ENCODE assay signal across 8 cellular contexts in the genomic region with DNA sequence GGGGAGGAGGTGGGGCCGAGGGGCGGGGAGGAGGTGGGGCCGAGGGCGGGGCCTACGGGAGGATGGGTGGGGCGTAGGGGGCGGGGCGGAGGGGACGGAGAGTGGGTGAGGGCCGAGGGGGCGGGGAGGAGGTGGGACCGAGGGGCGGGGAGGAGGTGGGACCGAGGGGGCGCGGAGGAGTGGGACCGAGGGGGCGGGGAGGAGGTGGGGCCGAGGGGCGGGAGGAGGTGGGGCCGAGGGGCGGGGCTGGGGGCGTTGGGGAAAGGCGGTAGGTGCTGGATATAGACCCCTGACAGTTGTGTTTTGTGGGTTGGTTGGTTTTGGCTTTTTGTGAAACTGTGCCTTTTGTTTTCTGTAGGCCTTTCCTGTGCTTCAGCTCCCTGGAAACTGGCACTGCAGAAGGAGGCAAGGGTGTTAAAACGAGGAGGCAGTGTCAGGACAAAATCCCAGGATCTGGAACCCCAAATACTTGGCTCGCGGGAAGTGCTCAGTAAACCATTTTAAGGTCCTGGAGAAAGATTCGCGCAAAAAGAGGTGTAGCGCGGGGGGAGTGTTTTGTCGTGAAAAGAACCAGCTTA. TPM values are rescaled to one million over a fixed set of nuclear protein-coding genes. Genes with fewer than 3 reads are reported as not detected.
A peak's percentile ranks its signal among the peaks of the same experiment; 100 is the strongest.
DNase-seq lines count a peak whose midpoint lies in the region; ATAC-seq and TF ChIP-seq lines count a peak whose summit lies in the region.

No MANE protein-coding gene starts in this region.

- no peaks in the 10 kb centered on the region for H3K36me3 ChIP-seq in CD8-positive, alpha-beta memory T cell (ENCODE audit: insufficient read depth, low read length)
- H3K36me3 ChIP-seq in KOPT-K1 (ENCODE audit: insufficient read depth, low read length) (no peaks in the 10 kb centered on the region; the same call in 1 of the 2 replicates), liver (ENCODE audit: control insufficient read depth in 4 of 4, insufficient read depth in 3 of 4, low read depth in 1 of 4, low read length in 3 of 4) (no peaks in the 10 kb centered on the region)

- no peaks in the 10 kb centered on the region for H3K27me3 ChIP-seq in CD8-positive, alpha-beta memory T cell (ENCODE audit: insufficient read depth, low read length, poor library complexity, severe bottlenecking)
- H3K27me3 ChIP-seq in liver (ENCODE audit: control insufficient read depth in 4 of 4, insufficient read depth in 4 of 4, low read length in 3 of 4): no peaks in the 10 kb centered on the region

- DNase-seq in CD8-positive, alpha-beta memory T cell: peak; percentile 45 to 81 (median 63)
- DNase-seq in WTC11 (ENCODE audit: low spot score) (peak; percentile 68), chondrocyte (ENCODE audit: low spot score) (no peak)
- DNase-seq in stimulated activated CD4-positive, alpha-beta T cell treated with anti-CD3 and anti-CD28 coated beads, Interleukin-4, amount 100 ng/mL, for 1 hour: peak; percentile 66

- no peak overlapping the region for H3K9ac ChIP-seq in liver (ENCODE audit: low read depth in 1 of 2, low read length in 2 of 2)

- peak overlapping the region in 7 of 8 donors; percentile 72 to 91 (median 79) for H3K27ac Mint-ChIP-seq in CD8-positive, alpha-beta memory T cell
- H3K27ac Mint-ChIP-seq in WTC11 (peak overlapping the region; percentile 97), chondrocyte (ENCODE audit: unreplicated experiment) (peak overlapping the region; percentile 66)

- ATAC-seq in WTC11 (peak; percentile 47), HG03095 (IDR thresholded peaks at IDR 0.05; ENCODE audit: unreplicated experiment) (no peak), HG03045 (IDR thresholded peaks at IDR 0.05; ENCODE audit: unreplicated experiment) (no peak)

- peak overlapping the region; percentile 18 for H3K4me3 ChIP-seq in CD8-positive, alpha-beta memory T cell (ENCODE audit: low read length)
- H3K4me3 ChIP-seq in liver (ENCODE audit: low read depth in 1 of 3, low read length in 3 of 3): peak overlapping the region in 2 of 3 donors; percentile 43 to 44

- peaks cover 17% of the 10 kb centered on the region for H3K4me1 ChIP-seq in CD8-positive, alpha-beta memory T cell (ENCODE audit: insufficient read depth, low read length)
- peaks cover 0 to 13% (median 11%) of the 10 kb centered on the region in 4 donors for H3K4me1 ChIP-seq in liver (ENCODE audit: control insufficient read depth in 4 of 4, insufficient read depth in 4 of 4, low read length in 3 of 4)

- no peak for TF ChIP-seq CTCF in WTC11 (IDR thresholded peaks at IDR 0.05)
- TF ChIP-seq CTCF in chondrocyte (IDR thresholded peaks at IDR 0.05): no peak
- TF ChIP-seq CTCF in liver (IDR thresholded peaks at IDR 0.05; ENCODE audit: low read depth, low read length, missing input control): no peak

- TF ChIP-seq RAD21 in liver (IDR thresholded peaks at IDR 0.05): no peak

- CTCF ChIA-PET in CD8-positive, alpha-beta memory T cell (lab: Charles Lee): interaction anchor here (1.1 to 1.4 kb wide), 2 partner anchors 11 to 54 kb away, joined by 4 to 5 read pairs; a partner anchor contains a TSS
- CTCF ChIA-PET in WTC11 (lab: Charles Lee): no interaction called here

- H3K27me3 Mint-ChIP-seq in CD8-positive, alpha-beta memory T cell: peaks cover 0 to 3% of the 10 kb centered on the region in 2 donors
- H3K27me3 Mint-ChIP-seq in WTC11 (ENCODE audit: low read depth): peaks cover 3% of the 10 kb centered on the region; the same call in 1 of the 2 replicates
- no peaks in the 10 kb centered on the region for H3K27me3 Mint-ChIP-seq in chondrocyte (ENCODE audit: low read depth)

- no peaks in the 10 kb centered on the region for H3K9me3 Mint-ChIP-seq in CD8-positive, alpha-beta memory T cell
- no peaks in the 10 kb centered on the region for H3K9me3 Mint-ChIP-seq in WTC11
- peaks cover 7% of the 10 kb centered on the region for H3K9me3 Mint-ChIP-seq in chondrocyte (ENCODE audit: low read depth)

- peaks cover 0 to 6% (median 0%) of the 10 kb centered on the region in 3 donors for H3K36me3 Mint-ChIP-seq in CD8-positive, alpha-beta memory T cell
- H3K36me3 Mint-ChIP-seq in WTC11 (no peaks in the 10 kb centered on the region), chondrocyte (ENCODE audit: low read depth) (no peaks in the 10 kb centered on the region)

- WGBS in liver: 7% methylated on average over 19 of the region's 32 CpGs

- no peaks in the 10 kb centered on the region for H3K9me3 ChIP-seq in CD8-positive, alpha-beta memory T cell (ENCODE audit: low read length)
- H3K9me3 ChIP-seq in KOPT-K1 (ENCODE audit: insufficient read depth, low read length, poor library complexity, severe bottlenecking) (no peaks in the 10 kb centered on the region), liver (ENCODE audit: control insufficient read depth in 4 of 4, low read length in 3 of 4) (no peaks in the 10 kb centered on the region)

- H3K4me1 Mint-ChIP-seq in CD8-positive, alpha-beta memory T cell: peaks cover 26 to 59% (median 44%) of the 10 kb centered on the region in 3 donors
- H3K4me1 Mint-ChIP-seq in WTC11 (peaks cover 16% of the 10 kb centered on the region), chondrocyte (ENCODE audit: low read depth) (peaks cover 26% of the 10 kb centered on the region)

- POLR2A ChIA-PET in CD8-positive, alpha-beta memory T cell (lab: Charles Lee): interaction anchor here (1.0 kb wide), 1 partner anchor 9 kb away, joined by 5 read pairs; no protein-coding TSS in a partner anchor
- POLR2A ChIA-PET in WTC11 (lab: Charles Lee): interaction anchor here (1.2 kb wide), 1 partner anchor 11 kb away, joined by 3 read pairs; a partner anchor contains a TSS

- no peak overlapping the region for H3K27ac ChIP-seq in CD8-positive, alpha-beta memory T cell (ENCODE audit: low read depth, low read length)
- H3K27ac ChIP-seq in KOPT-K1 (ENCODE audit: low read depth, low read length, poor library complexity, severe bottlenecking): peak overlapping the region; percentile 70
- no peak overlapping the region for H3K27ac ChIP-seq in liver (ENCODE audit: low read depth in 1 of 2, low read length in 2 of 2)

- peak overlapping the region; percentile 81 to 88 (median 84) for H3K4me3 Mint-ChIP-seq in CD8-positive, alpha-beta memory T cell
- H3K4me3 Mint-ChIP-seq in WTC11: peak overlapping the region; percentile 79
- peak overlapping the region; percentile 61 for H3K4me3 Mint-ChIP-seq in chondrocyte (ENCODE audit: unreplicated experiment)

TF ChIP-seq in WTC11, 78 proteins besides CTCF, POLR2A, EP300 and RAD21:
- no peak for TF ChIP-seq NFATC4 (CRISPR knock-in tag; IDR thresholded peaks at IDR 0.05)

TF ChIP-seq in liver, 16 proteins besides CTCF, POLR2A, EP300 and RAD21:
- TF ChIP-seq FOXA2 (IDR thresholded peaks at IDR 0.05) (no peak), FOXA1 (IDR thresholded peaks at IDR 0.05) (no peak)
- TF ChIP-seq, protein P1, sequence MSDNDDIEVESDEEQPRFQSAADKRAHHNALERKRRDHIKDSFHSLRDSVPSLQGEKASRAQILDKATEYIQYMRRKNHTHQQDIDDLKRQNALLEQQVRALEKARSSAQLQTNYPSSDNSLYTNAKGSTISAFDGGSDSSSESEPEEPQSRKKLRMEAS (IDR thresholded peaks at IDR 0.05): no peak
- TF ChIP-seq, protein P2, sequence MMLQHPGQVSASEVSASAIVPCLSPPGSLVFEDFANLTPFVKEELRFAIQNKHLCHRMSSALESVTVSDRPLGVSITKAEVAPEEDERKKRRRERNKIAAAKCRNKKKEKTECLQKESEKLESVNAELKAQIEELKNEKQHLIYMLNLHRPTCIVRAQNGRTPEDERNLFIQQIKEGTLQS (IDR thresholded peaks at IDR 0.05): no peak

RNA-seq across cellular contexts. Expression of a gene that starts 0.6 kb away (rescaled TPM):
- 10 to 100 TPM; 27.6 to 28.4 TPM for total RNA-seq in CD8-positive, alpha-beta memory T cell
- 8.2 TPM for polyA plus RNA-seq in CD8-positive, alpha-beta memory T cell
- total RNA-seq in WTC11 (2021) (15.4 to 18.8 TPM (median 18.1 TPM) in 3 replicates), chondrocyte (25.4 to 28.9 TPM (median 27.6 TPM) in 3 replicates), liver (1 to 10 TPM; 3.7 to 4.2 TPM)
- polyA plus RNA-seq in liver: 1 to 10 TPM; 3.4 TPM

RNA-seq across cellular contexts. Expression of a gene that starts 10.9 kb away (rescaled TPM):
- 10 to 100 TPM; 14.9 to 16.2 TPM for total RNA-seq in CD8-positive, alpha-beta memory T cell
- 18.0 TPM for polyA plus RNA-seq in CD8-positive, alpha-beta memory T cell
- 8.2 to 10.8 TPM (median 9.6 TPM) in 3 replicates for total RNA-seq in WTC11 (2021)
- 19.0 to 20.7 TPM (median 20.4 TPM) in 3 replicates for total RNA-seq in chondrocyte
- 1 to 10 TPM; 8.1 to 8.8 TPM for total RNA-seq in liver
- 1 to 10 TPM; 2.1 to 3.2 TPM for polyA plus RNA-seq in liver
